ENCODE assay signal across 1 cellular context in genomic region chr9:86279839-86280238, GRCh38.
TF ChIP-seq lines count a peak whose summit lies in the region.

No MANE protein-coding gene starts in this region.

TF ChIP-seq in WTC11, 78 proteins besides CTCF, POLR2A, EP300 and RAD21 (continued from another document):
- TF ChIP-seq AFF4 (CRISPR knock-in tag; IDR thresholded peaks at IDR 0.05; ENCODE audit: borderline replicate concordance) (no peak), FOXK1 (CRISPR knock-in tag; IDR thresholded peaks at IDR 0.05) (no peak), AR (CRISPR knock-in tag; IDR thresholded peaks at IDR 0.05) (no peak), TEAD4 (CRISPR knock-in tag; IDR thresholded peaks at IDR 0.05) (no peak), ATF6 (CRISPR knock-in tag; IDR thresholded peaks at IDR 0.05) (no peak), CREM (CRISPR knock-in tag; IDR thresholded peaks at IDR 0.05) (no peak), JAZF1 (CRISPR knock-in tag; IDR thresholded peaks at IDR 0.05) (no peak), NFATC4 (CRISPR knock-in tag; IDR thresholded peaks at IDR 0.05) (no peak)
TF ChIP-seq in WTC11: peak in this region for 0.
